Comparison of ENCODE assay signal across 32 cellular contexts in the genomic region with DNA sequence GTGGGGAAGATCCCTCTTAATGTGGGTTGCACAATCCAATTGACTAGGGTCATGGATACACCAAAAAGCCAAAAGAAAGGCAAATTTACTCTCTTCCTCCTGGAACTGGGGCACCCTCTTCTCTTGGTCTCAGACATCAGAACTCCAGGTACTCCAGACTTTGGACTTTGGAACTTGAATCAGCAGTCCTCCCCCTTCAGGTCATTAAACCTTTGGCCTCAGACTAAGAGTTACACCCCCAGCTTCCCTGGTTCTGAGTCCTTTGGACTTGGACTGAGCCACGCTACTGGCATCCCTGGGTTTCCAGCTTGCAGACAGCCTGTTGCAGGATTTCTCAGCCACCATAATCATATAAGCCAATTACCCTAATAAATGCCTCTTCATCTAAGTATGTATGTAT. TPM values are rescaled to one million over a fixed set of nuclear protein-coding genes. Genes with fewer than 3 reads are reported as not detected.
"Had no signal": no experiment of that assay in that cellular context is flagged by ENCODE, and none has a peak within 500 bp of the region (broad histone marks: within the 10 kb centered on the region; RNA-seq: fewer than 3 reads in every experiment).

No MANE protein-coding gene starts in this region.

- H3K4me1 ChIP-seq: heart left ventricle had no signal

- H3K36me3 ChIP-seq: brain microvascular endothelial cell, heart left ventricle, WERI-Rb-1 had no signal

- H3K27ac ChIP-seq: brain microvascular endothelial cell, coronary artery, dorsolateral prefrontal cortex, heart left ventricle, WERI-Rb-1 had no signal

- H3K4me3 ChIP-seq: coronary artery, dorsolateral prefrontal cortex, heart left ventricle had no signal

- H3K27me3 ChIP-seq: brain microvascular endothelial cell, dorsolateral prefrontal cortex, heart left ventricle had no signal

- ATAC-seq: activated CD4-positive, CD25-positive, alpha-beta regulatory T cell treated with anti-CD3 and anti-CD28 coated beads, Interleukin-2, amount 50 U/mL, for 24 hours; activated CD8-positive, alpha-beta memory T cell treated with anti-CD3 and anti-CD28 coated beads, Interleukin-2, amount 10 ng/mL, durations not matched to agents 7 days and 5 days; activated CD8-positive, alpha-beta T cell treated with anti-CD3 and anti-CD28 coated beads for 36 hours; activated T-cell treated with anti-CD3 and anti-CD28 coated beads, Interleukin-2, amount 50 U/mL, for 72 hours; esophagus mucosa; heart left ventricle; T-helper 17 cell had no signal

- DNase-seq: activated B cell treated with CpG ODN at 0.5 μM for 24 hours; activated CD4-positive, alpha-beta T cell treated with anti-CD3 and anti-CD28 coated beads for 48 hours; activated CD4-positive, alpha-beta T cell treated with anti-CD3 and anti-CD28 coated beads, Interleukin-2, amount 50 U/mL, for 1 hour; activated CD4-positive, alpha-beta T cell treated with anti-CD3 and anti-CD28 coated beads, Interleukin-2, amount 50 U/mL, for 48 hours; activated CD8-positive, alpha-beta memory T cell treated with anti-CD3 and anti-CD28 coated beads, Interleukin-2, amount 10 ng/mL, durations not matched to agents 7 days and 5 days; activated CD8-positive, alpha-beta memory T cell treated with anti-CD3 and anti-CD28 coated beads, Interleukin-2, amount 50 U/mL, for 4 hours; activated CD8-positive, alpha-beta T cell treated with anti-CD3 and anti-CD28 coated beads for 36 hours; activated gamma-delta T cell treated with Interleukin-2 at 50 U/mL for 16 hours; activated naive CD4-positive, alpha-beta T cell treated with anti-CD3 and anti-CD28 coated beads, Interleukin-2, amount 50 U/mL, for 16 hours; activated naive CD4-positive, alpha-beta T cell treated with Interleukin-2 at 50 U/mL for 16 hours; activated T-cell treated with anti-CD3 and anti-CD28 coated beads for 4 hours; activated T-cell treated with anti-CD3 and anti-CD28 coated beads, Interleukin-2, amount 50 U/mL, for 24 hours; activated T-cell treated with anti-CD3 and anti-CD28 coated beads, Interleukin-2, amount 50 U/mL, for 72 hours; amniotic stem cell; anterior cingulate cortex; brain microvascular endothelial cell; dorsolateral prefrontal cortex; effector memory CD4-positive, alpha-beta T cell; endodermal cell; foreskin fibroblast; glutamatergic neuron; heart left ventricle; T-helper 1 cell; T-helper 17 cell; T1000; WERI-Rb-1 had no signal

- H3K9me3 ChIP-seq: heart left ventricle had no signal

- FAIRE-seq: astrocyte, bronchial epithelial cell, frontal cortex had no signal

RNA-seq across cellular contexts. Expression of gene KIF5C, which starts 50.8 kb away (rescaled TPM):
- total RNA-seq: bronchial epithelial cell had no signal
